In the genomic region with DNA sequence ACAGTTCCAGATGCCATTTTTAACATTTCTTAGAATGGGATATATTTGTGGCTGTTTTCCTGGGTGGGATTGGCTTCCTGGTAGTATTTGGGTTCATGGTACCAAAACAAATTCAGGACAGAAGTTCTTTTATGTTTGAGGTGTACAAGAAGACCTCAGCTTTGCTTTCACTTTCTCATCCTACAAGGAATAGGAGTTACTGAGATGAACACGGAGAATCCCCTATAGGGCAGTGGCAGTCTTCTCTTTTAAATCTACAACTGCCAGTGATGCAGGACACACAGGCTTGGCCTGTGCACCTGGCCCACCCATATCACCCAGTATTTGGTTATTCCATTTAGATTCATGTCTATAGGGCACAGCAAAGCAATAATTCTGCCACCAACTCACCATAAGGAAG, we compare ENCODE assay signal across 10 cellular contexts. TPM values are rescaled to one million over a fixed set of nuclear protein-coding genes. Genes with fewer than 3 reads are reported as not detected.
DNase-seq lines count a peak whose midpoint lies in the region; ATAC-seq and TF ChIP-seq lines count a peak whose summit lies in the region.
"Had no signal": no experiment of that assay in that cellular context is flagged by ENCODE, and none has a peak within 500 bp of the region (broad histone marks: within the 10 kb centered on the region; RNA-seq: fewer than 3 reads in every experiment).

No MANE protein-coding gene starts in this region.

- H3K27me3 ChIP-seq in sigmoid colon: no peaks in the 10 kb centered on the region
- no peaks in the 10 kb centered on the region for H3K27me3 ChIP-seq in HAP-1 (ENCODE audit: low read depth)

- H3K4me1 ChIP-seq in sigmoid colon: no peaks in the 10 kb centered on the region
- no peaks in the 10 kb centered on the region; the same call in 1 of the 2 replicates for H3K4me1 ChIP-seq in HAP-1

- no peak overlapping the region for H3K27ac ChIP-seq in sigmoid colon

- intact Hi-C loops in sigmoid colon (cut with DNase I): no loop called here

- peaks cover 25% of the 10 kb centered on the region for H3K9me3 Mint-ChIP-seq in activated CD8-positive, alpha-beta T cell treated with anti-CD3 and anti-CD28 coated beads, Interleukin-2, amount 10 ng/mL, durations not matched to agents 7 days and 5 days (ENCODE audit: insufficient read depth)

- H3K27me3 Mint-ChIP-seq in activated CD8-positive, alpha-beta T cell treated with anti-CD3 and anti-CD28 coated beads, Interleukin-2, amount 10 ng/mL, durations not matched to agents 7 days and 5 days (ENCODE audit: low read depth): no peaks in the 10 kb centered on the region

- ATAC-seq in GM18505 (IDR thresholded peaks at IDR 0.05; ENCODE audit: unreplicated experiment) (peak; percentile 88), GM19455 (IDR thresholded peaks at IDR 0.05; ENCODE audit: unreplicated experiment) (peak; percentile 78), HG03025 (IDR thresholded peaks at IDR 0.05; ENCODE audit: low FRiP score, unreplicated experiment) (peak; percentile 90)
- peak; percentile 36 for ATAC-seq in activated CD8-positive, alpha-beta T cell treated with anti-CD3 and anti-CD28 coated beads, Interleukin-2, amount 10 ng/mL, durations not matched to agents 7 days and 5 days

- no peak for DNase-seq in activated CD8-positive, alpha-beta T cell treated with anti-CD3 and anti-CD28 coated beads, Interleukin-2, amount 10 ng/mL, durations not matched to agents 7 days and 5 days
- no peak for DNase-seq in sigmoid colon
- DNase-seq in HAP-1 (ENCODE audit: low spot score in 2 of 2): no peak
- no peak for DNase-seq in SHP77 (lab: John Stamatoyannopoulos, UW)
- DNase-seq in hypothalamus (lab: John Stamatoyannopoulos, UW): no peak
- DNase-seq: DMS 273 treated with DMSO at 0.1 percent for 48 hours; stimulated activated naive CD4-positive, alpha-beta T cell treated with Interleukin-2 at 50 U/mL for 16 hours had no signal

- no peak overlapping the region for H3K4me3 Mint-ChIP-seq in activated CD8-positive, alpha-beta T cell treated with anti-CD3 and anti-CD28 coated beads, Interleukin-2, amount 10 ng/mL, durations not matched to agents 7 days and 5 days

- CTCF ChIA-PET in activated CD8-positive, alpha-beta T cell treated with anti-CD3 and anti-CD28 coated beads, Interleukin-2, amount 10 ng/mL, durations not matched to agents 7 days and 5 days (lab: Charles Lee): interaction anchor here (0.7 kb wide), 1 partner anchor 20 kb away, joined by 3 read pairs; no protein-coding TSS in a partner anchor

- no peak overlapping the region for H3K27ac Mint-ChIP-seq in activated CD8-positive, alpha-beta T cell treated with anti-CD3 and anti-CD28 coated beads, Interleukin-2, amount 10 ng/mL, durations not matched to agents 7 days and 5 days

- H3K4me3 ChIP-seq in sigmoid colon (no peak overlapping the region), HAP-1 (no peak overlapping the region)

- H3K36me3 ChIP-seq in sigmoid colon (peaks cover 0 to 11% (median 0%) of the 10 kb centered on the region in 4 donors), HAP-1 (replicated peaks) (no peaks in the 10 kb centered on the region)

- POLR2A ChIA-PET in activated CD8-positive, alpha-beta T cell treated with anti-CD3 and anti-CD28 coated beads, Interleukin-2, amount 10 ng/mL, durations not matched to agents 7 days and 5 days (lab: Charles Lee): no interaction called here

- 82 to 94% methylated on average over 1 of the region's 1 CpG for WGBS in sigmoid colon, 2 donors

- H3K4me1 Mint-ChIP-seq in activated CD8-positive, alpha-beta T cell treated with anti-CD3 and anti-CD28 coated beads, Interleukin-2, amount 10 ng/mL, durations not matched to agents 7 days and 5 days (ENCODE audit: low read depth): peaks cover 18% of the 10 kb centered on the region

- in situ Hi-C loops in HAP-1 (cut with MboI; ENCODE audit: low sequenced_read_pairs): no loop called here

- H3K9me3 ChIP-seq in sigmoid colon (peaks cover 0 to 16% (median 2%) of the 10 kb centered on the region in 4 donors), HAP-1 (no peaks in the 10 kb centered on the region)

- TF ChIP-seq CTCF in sigmoid colon (IDR thresholded peaks at IDR 0.05): no peak

- H3K36me3 Mint-ChIP-seq in activated CD8-positive, alpha-beta T cell treated with anti-CD3 and anti-CD28 coated beads, Interleukin-2, amount 10 ng/mL, durations not matched to agents 7 days and 5 days (ENCODE audit: low read depth): peaks cover 41% of the 10 kb centered on the region

- TF ChIP-seq POLR2A in GM18505 (IDR thresholded peaks at IDR 0.05; ENCODE audit: borderline replicate concordance, extremely low read depth, insufficient read depth, insufficient read length): no peak
- no peak for TF ChIP-seq POLR2A in sigmoid colon (IDR thresholded peaks at IDR 0.05)

- no peak for TF ChIP-seq EP300 in sigmoid colon (IDR thresholded peaks at IDR 0.05)

RNA-seq across cellular contexts. Expression of a gene that starts 35.2 kb away (rescaled TPM):
- total RNA-seq in activated CD8-positive, alpha-beta T cell treated with anti-CD3 and anti-CD28 coated beads, Interleukin-2, amount 10 ng/mL, durations not matched to agents 7 days and 5 days: 10 to 100 TPM; 14.2 to 16.6 TPM
- total RNA-seq in sigmoid colon: 1 to 10 TPM; 4.8 to 9.3 (median 6.6) TPM
- polyA plus RNA-seq in sigmoid colon: 1 to 10 TPM; 1.4 to 5.3 (median 2.4) TPM

Comparison
In these comparisons a context has a peak if more than half of its experiments do, and no peak if none do; other contexts are left out.
1. ATAC-seq: peak in every context shown above with its lines; median percentile 90 in HG03025; 88 in GM18505; 78 in GM19455; 36 in activated CD8-positive, alpha-beta T cell treated with anti-CD3 and anti-CD28 coated beads, Interleukin-2, amount 10 ng/mL, durations not matched to agents 7 days and 5 days.